Comparison of ENCODE assay signal across 8 cellular contexts in the genomic region with DNA sequence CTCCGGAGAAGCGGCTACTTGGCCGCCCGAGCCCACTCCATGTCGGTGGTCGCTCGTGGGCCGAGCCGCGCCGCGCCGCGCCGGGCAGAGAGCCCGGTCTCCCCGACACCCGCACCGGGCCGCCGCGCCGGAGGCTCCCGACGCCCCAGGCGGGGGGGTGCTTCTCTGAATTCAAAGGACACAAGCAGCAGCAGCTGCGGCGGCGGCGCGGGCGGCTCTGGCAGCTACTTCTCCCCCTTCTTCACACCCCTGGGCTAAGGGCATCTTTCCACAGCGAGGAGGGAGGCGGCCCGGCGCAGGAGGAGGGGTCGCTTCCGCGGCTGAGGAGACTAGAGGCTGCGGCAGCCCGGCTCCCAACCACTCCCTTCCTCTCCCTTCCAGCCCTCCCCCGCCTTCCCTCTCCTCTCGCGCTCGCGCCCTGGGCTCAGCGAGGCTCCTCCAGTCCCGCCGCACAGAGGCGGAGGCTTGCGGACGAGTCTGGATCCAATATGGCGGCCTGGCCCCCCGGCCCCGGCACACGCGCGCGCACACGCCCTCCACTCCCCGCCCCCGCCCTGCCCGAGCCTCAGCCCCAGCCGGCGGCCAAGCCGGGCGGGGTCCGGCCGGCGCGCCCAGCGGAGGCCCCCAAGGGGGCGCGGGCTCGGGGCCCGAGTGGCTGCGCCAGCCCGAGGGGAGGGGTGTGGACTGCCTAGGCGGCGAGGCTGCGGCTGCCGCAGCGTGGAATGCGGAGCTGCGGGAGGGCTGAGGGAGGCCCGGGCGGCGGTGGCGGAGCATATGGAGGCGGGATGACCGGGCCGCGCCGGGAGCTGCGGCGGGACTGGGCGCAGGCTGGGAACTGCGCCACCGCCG. TPM values are rescaled to one million over a fixed set of nuclear protein-coding genes. Genes with fewer than 3 reads are reported as not detected.
DNase-seq lines count a peak whose midpoint lies in the region; ATAC-seq lines count a peak whose summit lies in the region.

A gene with protein sequence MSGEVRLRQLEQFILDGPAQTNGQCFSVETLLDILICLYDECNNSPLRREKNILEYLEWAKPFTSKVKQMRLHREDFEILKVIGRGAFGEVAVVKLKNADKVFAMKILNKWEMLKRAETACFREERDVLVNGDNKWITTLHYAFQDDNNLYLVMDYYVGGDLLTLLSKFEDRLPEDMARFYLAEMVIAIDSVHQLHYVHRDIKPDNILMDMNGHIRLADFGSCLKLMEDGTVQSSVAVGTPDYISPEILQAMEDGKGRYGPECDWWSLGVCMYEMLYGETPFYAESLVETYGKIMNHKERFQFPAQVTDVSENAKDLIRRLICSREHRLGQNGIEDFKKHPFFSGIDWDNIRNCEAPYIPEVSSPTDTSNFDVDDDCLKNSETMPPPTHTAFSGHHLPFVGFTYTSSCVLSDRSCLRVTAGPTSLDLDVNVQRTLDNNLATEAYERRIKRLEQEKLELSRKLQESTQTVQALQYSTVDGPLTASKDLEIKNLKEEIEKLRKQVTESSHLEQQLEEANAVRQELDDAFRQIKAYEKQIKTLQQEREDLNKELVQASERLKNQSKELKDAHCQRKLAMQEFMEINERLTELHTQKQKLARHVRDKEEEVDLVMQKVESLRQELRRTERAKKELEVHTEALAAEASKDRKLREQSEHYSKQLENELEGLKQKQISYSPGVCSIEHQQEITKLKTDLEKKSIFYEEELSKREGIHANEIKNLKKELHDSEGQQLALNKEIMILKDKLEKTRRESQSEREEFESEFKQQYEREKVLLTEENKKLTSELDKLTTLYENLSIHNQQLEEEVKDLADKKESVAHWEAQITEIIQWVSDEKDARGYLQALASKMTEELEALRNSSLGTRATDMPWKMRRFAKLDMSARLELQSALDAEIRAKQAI (N-terminal part only) (minus strand): TSS at position 490 of the 849 bp plus-strand sequence. CDS start 1,310 bp downstream, outside the sequence.

- H3K4me3 Mint-ChIP-seq in stimulated activated naive CD8-positive, alpha-beta T cell treated with anti-CD3 and anti-CD28 coated beads, Interleukin-15, Interleukin-2, amounts not matched to agents 100 ng/mL and 50 ng/mL, for 24 hours = peak within 1 kb of the TSS; percentile 86

- peaks cover 71% of the 10 kb centered on the region for H3K27me3 Mint-ChIP-seq in stimulated activated naive CD8-positive, alpha-beta T cell treated with anti-CD3 and anti-CD28 coated beads, Interleukin-15, Interleukin-2, amounts not matched to agents 100 ng/mL and 50 ng/mL, for 24 hours

- H3K27ac Mint-ChIP-seq in stimulated activated naive CD8-positive, alpha-beta T cell treated with anti-CD3 and anti-CD28 coated beads, Interleukin-15, Interleukin-2, amounts not matched to agents 100 ng/mL and 50 ng/mL, for 24 hours = peak within 1 kb of the TSS; percentile 65

- peaks cover 9% of the 10 kb centered on the region for H3K4me1 Mint-ChIP-seq in stimulated activated naive CD8-positive, alpha-beta T cell treated with anti-CD3 and anti-CD28 coated beads, Interleukin-15, Interleukin-2, amounts not matched to agents 100 ng/mL and 50 ng/mL, for 24 hours (ENCODE audit: low read depth)

- DNase-seq in EL (peak; percentile 93), NCI-H510A treated with DMSO at 0.1 percent for 48 hours (lab: John Stamatoyannopoulos, UW) (peak; percentile 83), activated T-cell treated with anti-CD3 and anti-CD28 coated beads for 4 hours (peak; percentile 2), middle frontal gyrus (ENCODE audit: extremely low spot score, low spot score) (peak; percentile 75)

- no peaks in the 10 kb centered on the region for H3K36me3 Mint-ChIP-seq in stimulated activated naive CD8-positive, alpha-beta T cell treated with anti-CD3 and anti-CD28 coated beads, Interleukin-15, Interleukin-2, amounts not matched to agents 100 ng/mL and 50 ng/mL, for 24 hours (ENCODE audit: low read depth)

- ATAC-seq in HG02798 (IDR thresholded peaks at IDR 0.05; ENCODE audit: poor library complexity, unreplicated experiment) = peak; percentile 57
- ATAC-seq in esophagus mucosa = peak; percentile 84
- ATAC-seq in HG02938 (IDR thresholded peaks at IDR 0.05; ENCODE audit: unreplicated experiment) = no peak

- H3K9me3 Mint-ChIP-seq in stimulated activated naive CD8-positive, alpha-beta T cell treated with anti-CD3 and anti-CD28 coated beads, Interleukin-15, Interleukin-2, amounts not matched to agents 100 ng/mL and 50 ng/mL, for 24 hours = no peaks in the 10 kb centered on the region

RNA-seq across cellular contexts. Expression of the gene that starts here (rescaled TPM):
- total RNA-seq in esophagus mucosa = 11.1 TPM

Comparison
In these comparisons a context has a peak if more than half of its experiments do, and no peak if none do; other contexts are left out.
1. DNase-seq: peak in every context shown above with its lines; median percentile 93 in EL; 83 in NCI-H510A treated with DMSO at 0.1 percent for 48 hours; 75 in middle frontal gyrus; 2 in activated T-cell treated with anti-CD3 and anti-CD28 coated beads for 4 hours.